Comparison of ENCODE assay signal across 18 cellular contexts in genomic region chr14:101504096-101504948, GRCh38. TPM values are rescaled to one million over a fixed set of nuclear protein-coding genes. Genes with fewer than 3 reads are reported as not detected.
DNase-seq lines count a peak whose midpoint lies in the region; ATAC-seq, FAIRE-seq and TF ChIP-seq lines count a peak whose summit lies in the region.
"Had no signal": no experiment of that assay in that cellular context is flagged by ENCODE, and none has a peak within 500 bp of the region (broad histone marks: within the 10 kb centered on the region; RNA-seq: fewer than 3 reads in every experiment).

No MANE protein-coding gene starts in this region.

- H3K9me3 Mint-ChIP-seq in chondrocyte (ENCODE audit: low read depth) (no peaks in the 10 kb centered on the region), neural progenitor cell (no peaks in the 10 kb centered on the region), progenitor cell of endocrine pancreas (ENCODE audit: low read depth) (no peaks in the 10 kb centered on the region)
- H3K9me3 Mint-ChIP-seq: nephron had no signal

- no TSS peak for BruUV-seq in HepG2 (replicated peaks; lab: Mats Ljungman, UMichigan)

- H3K4me3 ChIP-seq in right lobe of liver (no peak overlapping the region), HepG2 (replicated peaks in 1 of 3; ENCODE audit: insufficient read depth in 1 of 3, low read depth in 2 of 3, low read length in 3 of 3) (no peak overlapping the region), neural progenitor cell (no peak overlapping the region), aorta (ENCODE audit: low read length in 2 of 2) (no peak overlapping the region)
- H3K4me3 ChIP-seq: heart left ventricle, thoracic aorta had no signal

- H4K20me1 ChIP-seq in HepG2 (ENCODE audit: insufficient read depth, low read length), result no peaks in the 10 kb centered on the region
- no peaks in the 10 kb centered on the region for H4K20me1 ChIP-seq in neural progenitor cell (ENCODE audit: low read depth)

- CTCF ChIA-PET in HepG2 (lab: Yijun Ruan, JAX; ENCODE audit: low intra/inter-chr PET ratio, low total read pairs), result no interaction called here

- no peak for FAIRE-seq in HepG2 (lab: Jason Lieb, UNC)

- in situ Hi-C loops in HepG2 (cut with HindIII; ENCODE audit: extremely low pct_ligation_motif_present, low pct_unique_long_range_greater_than_20kb), result no loop called here

- H3K4me1 ChIP-seq in right lobe of liver (peaks cover 0 to 19% (median 8%) of the 10 kb centered on the region in 4 donors), HepG2 (ENCODE audit: insufficient read depth, low read length) (peaks cover 15% of the 10 kb centered on the region), neural progenitor cell (no peaks in the 10 kb centered on the region), aorta (ENCODE audit: control insufficient read depth in 1 of 2, insufficient read depth in 2 of 2, low read length in 2 of 2) (no peaks in the 10 kb centered on the region)
- H3K4me1 ChIP-seq: heart left ventricle had no signal

- H3K36me3 Mint-ChIP-seq in chondrocyte (ENCODE audit: low read depth), result no peaks in the 10 kb centered on the region
- no peaks in the 10 kb centered on the region for H3K36me3 Mint-ChIP-seq in neural progenitor cell
- no peaks in the 10 kb centered on the region for H3K36me3 Mint-ChIP-seq in progenitor cell of endocrine pancreas (ENCODE audit: insufficient read depth)

- TF ChIP-seq CTCF in right lobe of liver (IDR thresholded peaks at IDR 0.05), result no peak
- TF ChIP-seq CTCF in HepG2 (CRISPR knock-in tag; IDR thresholded peaks at IDR 0.05), result no peak
- no peak for TF ChIP-seq CTCF in chondrocyte (IDR thresholded peaks at IDR 0.05)
- no peak for TF ChIP-seq CTCF in neural progenitor cell (IDR thresholded peaks at IDR 0.05)
- no peak for TF ChIP-seq CTCF in progenitor cell of endocrine pancreas (IDR thresholded peaks at IDR 0.05; ENCODE audit: unreplicated experiment)

- no peaks in the 10 kb centered on the region for H3K9me3 ChIP-seq in right lobe of liver
- no peaks in the 10 kb centered on the region; the same call in 1 of the 2 replicates for H3K9me3 ChIP-seq in HepG2 (ENCODE audit: low read length)
- no peaks in the 10 kb centered on the region for H3K9me3 ChIP-seq in neural progenitor cell (ENCODE audit: low read depth)
- no peaks in the 10 kb centered on the region for H3K9me3 ChIP-seq in aorta (ENCODE audit: control insufficient read depth, low read length)
- H3K9me3 ChIP-seq: thoracic aorta had no signal

- H3K9ac ChIP-seq in HepG2 (ENCODE audit: insufficient read depth, low read depth, low read length) (no peak overlapping the region), neural progenitor cell (no peak overlapping the region)

- DNase-seq in right lobe of liver, result peak; percentile 9 to 45 (median 37)
- no peak for DNase-seq in HepG2 (ENCODE audit: low spot score)
- peak; percentile 76 for DNase-seq in chondrocyte (ENCODE audit: low spot score)
- DNase-seq in neural progenitor cell (ENCODE audit: low spot score), result no peak
- peak; percentile 35 to 49 for DNase-seq in aorta
- DNase-seq in progenitor cell of endocrine pancreas (ENCODE audit: low spot score, unreplicated experiment), result no peak
- no peak for DNase-seq in GF-D8 (lab: John Stamatoyannopoulos, UW)
- DNase-seq in NCI-H2107 treated with DMSO at 0.1 percent for 48 hours (lab: John Stamatoyannopoulos, UW; ENCODE audit: unreplicated experiment), result no peak
- DNase-seq: activated CD8-positive, alpha-beta memory T cell treated with anti-CD3 and anti-CD28 coated beads, Interleukin-2, amount 50 U/mL, for 48 hours; EL; KBM-7; mesendoderm; NCI-H1930 had no signal

- no peaks in the 10 kb centered on the region for H3F3A ChIP-seq in neural progenitor cell (ENCODE audit: low read depth)

- no peak for TF ChIP-seq RAD21 in HepG2 (CRISPR knock-in tag; IDR thresholded peaks at IDR 0.05)

- peaks cover 35% of the 10 kb centered on the region for H3K27me3 Mint-ChIP-seq in chondrocyte (ENCODE audit: low read depth)
- H3K27me3 Mint-ChIP-seq in neural progenitor cell (ENCODE audit: insufficient read depth, low read depth), result peaks cover 9% of the 10 kb centered on the region
- peaks cover 24% of the 10 kb centered on the region for H3K27me3 Mint-ChIP-seq in progenitor cell of endocrine pancreas

- H3K36me3 ChIP-seq in right lobe of liver (no peaks in the 10 kb centered on the region), HepG2 (replicated peaks in 1 of 2; ENCODE audit: control insufficient read depth in 1 of 2, insufficient read depth in 2 of 2, low read length in 2 of 2) (no peaks in the 10 kb centered on the region), neural progenitor cell (no peaks in the 10 kb centered on the region), aorta (ENCODE audit: control insufficient read depth in 1 of 2, insufficient read depth in 2 of 2, low read length in 1 of 2) (no peaks in the 10 kb centered on the region)
- H3K36me3 ChIP-seq: heart left ventricle, thoracic aorta had no signal

- no peak overlapping the region for H3K27ac ChIP-seq in right lobe of liver
- no peak overlapping the region for H3K27ac ChIP-seq in HepG2 (ENCODE audit: extremely low read length, insufficient read depth, low read length)
- no peak overlapping the region for H3K27ac ChIP-seq in neural progenitor cell
- H3K27ac ChIP-seq in aorta (ENCODE audit: low read depth in 1 of 2, low read length in 2 of 2), result no peak overlapping the region
- H3K27ac ChIP-seq: heart left ventricle, RWPE1, thoracic aorta had no signal

- TF ChIP-seq POLR2A in right lobe of liver (IDR thresholded peaks at IDR 0.05) (no peak), HepG2 (IDR thresholded peaks at IDR 0.05; ENCODE audit: insufficient read depth in 1 of 2, low read depth in 2 of 2, low read length in 2 of 2) (no peak)

- H3K4me2 ChIP-seq in HepG2 (ENCODE audit: low read depth, low read length) (no peak overlapping the region), neural progenitor cell (no peak overlapping the region)

- H3K4me3 Mint-ChIP-seq in chondrocyte (ENCODE audit: unreplicated experiment) (no peak overlapping the region), neural progenitor cell (no peak overlapping the region), progenitor cell of endocrine pancreas (ENCODE audit: low read depth) (no peak overlapping the region)
- H3K4me3 Mint-ChIP-seq: nephron had no signal

- POLR2A ChIA-PET in HepG2 (lab: Yijun Ruan, JAX), result no interaction called here

- intact Hi-C loops in right lobe of liver (cut with DNase I), result no loop called here
- intact Hi-C loops in HepG2 (cut with micrococcal nuclease; ENCODE audit: unreplicated experiment), result no loop called here
- intact Hi-C loops in aorta (cut with DNase I), result no loop called here

- H3K27ac Mint-ChIP-seq in chondrocyte (ENCODE audit: unreplicated experiment) (no peak overlapping the region), neural progenitor cell (peak overlapping the region; percentile 24), progenitor cell of endocrine pancreas (no peak overlapping the region)

- ATAC-seq in right lobe of liver (no peak), HepG2 (no peak), aorta (ENCODE audit: low FRiP score) (no peak)
- ATAC-seq: heart left ventricle had no signal

- 93% methylated on average over 13 of the region's 32 CpGs for WGBS in right lobe of liver (ENCODE audit: insufficient coverage, low coverage, low lambda C conversion rate, missing lambda C conversion rate)
- WGBS in HepG2 (ENCODE audit: low lambda C conversion rate), result 55% methylated on average over 29 of the region's 32 CpGs
- 86 to 87% methylated on average over 32 of the region's 32 CpGs for WGBS in aorta, 2 donors

- H3K79me2 ChIP-seq in HepG2 (ENCODE audit: insufficient read depth, low read length), result no peaks in the 10 kb centered on the region
- H3K79me2 ChIP-seq in neural progenitor cell (ENCODE audit: low read depth), result no peaks in the 10 kb centered on the region

- TF ChIP-seq EP300 in HepG2 (IDR thresholded peaks at IDR 0.05; ENCODE audit: low read depth in 2 of 2, low read length in 2 of 2) (no peak), HepG2 (CRISPR knock-in tag; IDR thresholded peaks at IDR 0.05; ENCODE audit: borderline replicate concordance) (no peak)

- no peak overlapping the region for H2AFZ ChIP-seq in HepG2 (ENCODE audit: low read length)
- H2AFZ ChIP-seq in neural progenitor cell (replicated peaks), result no peak overlapping the region

- no peaks in the 10 kb centered on the region for H3K4me1 Mint-ChIP-seq in chondrocyte (ENCODE audit: low read depth)
- H3K4me1 Mint-ChIP-seq in neural progenitor cell, result peaks cover 17% of the 10 kb centered on the region
- H3K4me1 Mint-ChIP-seq in progenitor cell of endocrine pancreas (ENCODE audit: low read depth), result peaks cover 2% of the 10 kb centered on the region

- no peaks in the 10 kb centered on the region for H3K27me3 ChIP-seq in right lobe of liver
- H3K27me3 ChIP-seq in HepG2 (ENCODE audit: control insufficient read depth in 1 of 2, insufficient read depth in 2 of 2, low read length in 2 of 2), result peaks cover 7 to 48% of the 10 kb centered on the region in 2 experiments; a peak in 4 of 5 replicates
- H3K27me3 ChIP-seq in neural progenitor cell, result no peaks in the 10 kb centered on the region
- H3K27me3 ChIP-seq in aorta (ENCODE audit: control insufficient read depth in 1 of 2, insufficient read depth in 2 of 2, low read length in 1 of 2), result no peaks in the 10 kb centered on the region

RNA-seq across cellular contexts. Expression of gene DIO3, which starts 57.0 kb away (rescaled TPM):
- 1 to 10 TPM in 1 of 6 experiments, under 1 TPM in 1, not detected in 4; 0.39 to 6.4 TPM for total RNA-seq in right lobe of liver
- not detected in 2 replicates for total RNA-seq in HepG2 (2016; rRNA removed; fragmentation: Illumina TruSeq; extraction: Trizol)
- not detected in 2 replicates for total RNA-seq in HepG2 (2016; cell fraction: cytosol; rRNA removed; fragmentation: Illumina TruSeq; extraction: Trizol; ENCODE audit: low read depth)
- not detected in 2 replicates for total RNA-seq in HepG2 (2016; cell fraction: insoluble cytoplasmic fraction; rRNA removed; fragmentation: Illumina TruSeq; extraction: Trizol)
- not detected in 2 replicates for total RNA-seq in HepG2 (2016; cell fraction: membrane; rRNA removed; fragmentation: Illumina TruSeq; extraction: Trizol)
- total RNA-seq in HepG2 (2016; cell fraction: nucleus; rRNA removed; fragmentation: Illumina TruSeq; extraction: Trizol), result not detected in 2 replicates
- polyA plus RNA-seq in HepG2 (2011; rRNA removed), result not detected in 2 replicates
- polyA plus RNA-seq in HepG2 (2011; cell fraction: cytosol; rRNA removed), result not detected in 2 replicates
- polyA plus RNA-seq in HepG2 (2011; cell fraction: nucleus; rRNA removed), result not detected in 2 replicates
- not detected in 2 replicates for polyA plus RNA-seq in HepG2 (2012)
- not detected in 2 replicates for polyA plus RNA-seq in HepG2 (2016; cell fraction: cytosol; fragmentation: Illumina TruSeq; extraction: Trizol; ENCODE audit: low read depth)
- not detected in 2 replicates for polyA plus RNA-seq in HepG2 (2016; cell fraction: insoluble cytoplasmic fraction; fragmentation: Illumina TruSeq; extraction: Trizol; ENCODE audit: low read depth)
- polyA plus RNA-seq in HepG2 (2016; cell fraction: membrane; fragmentation: Illumina TruSeq; extraction: Trizol; ENCODE audit: low read depth), result not detected in 2 replicates
- polyA plus RNA-seq in HepG2 (2016; cell fraction: nucleus; fragmentation: Illumina TruSeq; extraction: Trizol; ENCODE audit: insufficient read depth, low read depth), result not detected in 2 replicates
- 0.10 and 7.2 TPM in 2 replicates for polyA minus RNA-seq in HepG2 (2011; rRNA and poly(A)+ RNA removed; ENCODE audit: low replicate concordance)
- not detected in 2 replicates for polyA minus RNA-seq in HepG2 (2011; cell fraction: cytosol; rRNA and poly(A)+ RNA removed)
- polyA minus RNA-seq in HepG2 (2011; cell fraction: nucleus; rRNA and poly(A)+ RNA removed), result not detected in 2 replicates
- total RNA-seq in chondrocyte, result not detected in 3 replicates
- 0.90 and 3.3 TPM in 2 replicates for total RNA-seq in neural progenitor cell (ENCODE audit: low replicate concordance)
- 1 to 10 TPM; 3.9 to 5.8 TPM for total RNA-seq in aorta
- polyA plus RNA-seq in aorta, result under 1 TPM; 0.05 to 0.13 TPM
- 3.4 and 4.4 TPM in 2 replicates for total RNA-seq in progenitor cell of endocrine pancreas
- total RNA-seq: NCI-H460 had no signal

Comparison
In these comparisons a context has a peak if more than half of its experiments do, and no peak if none do; other contexts are left out.
1. DNase-seq: peak in right lobe of liver (3 of 3), chondrocyte (single experiment) and aorta (2 of 2); none in HepG2 (single experiment), neural progenitor cell (single experiment), progenitor cell of endocrine pancreas (single experiment), GF-D8 (single experiment) and NCI-H2107 treated with DMSO at 0.1 percent for 48 hours (single experiment).